ENCODE assay signal across 14 cellular contexts in genomic region chr14:54353694-54354093, GRCh38. TPM values are rescaled to one million over a fixed set of nuclear protein-coding genes. Genes with fewer than 3 reads are reported as not detected.
DNase-seq lines count a peak whose midpoint lies in the region; ATAC-seq and TF ChIP-seq lines count a peak whose summit lies in the region.
"Had no signal": no experiment of that assay in that cellular context is flagged by ENCODE, and none has a peak within 500 bp of the region (broad histone marks: within the 10 kb centered on the region; RNA-seq: fewer than 3 reads in every experiment).

No MANE protein-coding gene starts in this region.

- H3K4me1 ChIP-seq in SJCRH30 (peaks cover 8% of the 10 kb centered on the region), right lobe of liver (no peaks in the 10 kb centered on the region), smooth muscle cell (ENCODE audit: low read depth) (peaks cover 10% of the 10 kb centered on the region)

- no peaks in the 10 kb centered on the region for H3F3A ChIP-seq in smooth muscle cell (ENCODE audit: low read depth)

- no peak overlapping the region for H3K9ac ChIP-seq in smooth muscle cell (ENCODE audit: low read depth)

- H3K27me3 ChIP-seq in SJCRH30 (no peaks in the 10 kb centered on the region), right lobe of liver (no peaks in the 10 kb centered on the region), smooth muscle cell (ENCODE audit: low read depth) (no peaks in the 10 kb centered on the region)

- 50% methylated on average over 1 of the region's 2 CpGs for WGBS in right lobe of liver (ENCODE audit: insufficient coverage, low coverage, low lambda C conversion rate, missing lambda C conversion rate)
- WGBS in smooth muscle cell (ENCODE audit: low lambda C conversion rate): 76% methylated on average over 2 of the region's 2 CpGs

- no peaks in the 10 kb centered on the region for H3K79me2 ChIP-seq in smooth muscle cell (ENCODE audit: low read depth)

- peak; percentile 17 for DNase-seq in NCI-H748 (lab: John Stamatoyannopoulos, UW; ENCODE audit: unreplicated experiment)
- no peak for DNase-seq in NCI-H748 treated with DMSO at 0.1 percent for 48 hours (lab: John Stamatoyannopoulos, UW)
- no peak for DNase-seq in SJCRH30
- no peak for DNase-seq in right lobe of liver
- no peak for DNase-seq in smooth muscle cell (lab: John Stamatoyannopoulos, UW; ENCODE audit: unreplicated experiment)
- no peak for DNase-seq in occipital lobe (lab: John Stamatoyannopoulos, UW)
- DNase-seq: CD4-positive, alpha-beta T cell; DMS79 treated with DMSO at 0.1 percent for 48 hours; NCI-H1105; NCI-H2081; NCI-H774; PC-9 had no signal

- TF ChIP-seq POLR2A in right lobe of liver (IDR thresholded peaks at IDR 0.05): no peak

- peak overlapping the region; percentile 47 for H2AFZ ChIP-seq in smooth muscle cell (ENCODE audit: low read depth)
- H2AFZ ChIP-seq: PC-9 had no signal

- no peak for TF ChIP-seq CTCF in right lobe of liver (IDR thresholded peaks at IDR 0.05)
- TF ChIP-seq CTCF in smooth muscle cell (IDR thresholded peaks at IDR 0.05; ENCODE audit: borderline replicate concordance, insufficient read depth, poor library complexity, severe bottlenecking): no peak

- H3K4me2 ChIP-seq in smooth muscle cell: peak overlapping the region; percentile 66
- H3K4me2 ChIP-seq: PC-9 had no signal

- H3K9me3 ChIP-seq in SJCRH30 (replicated peaks) (no peaks in the 10 kb centered on the region), right lobe of liver (no peaks in the 10 kb centered on the region), smooth muscle cell (replicated peaks; ENCODE audit: low read depth) (no peaks in the 10 kb centered on the region)

- no peaks in the 10 kb centered on the region for H3K36me3 ChIP-seq in SJCRH30
- no peaks in the 10 kb centered on the region for H3K36me3 ChIP-seq in right lobe of liver
- H3K36me3 ChIP-seq in smooth muscle cell (ENCODE audit: low read depth): no peaks in the 10 kb centered on the region

- H3K4me3 ChIP-seq in SJCRH30: no peak overlapping the region
- no peak overlapping the region for H3K4me3 ChIP-seq in right lobe of liver
- no peak overlapping the region for H3K4me3 ChIP-seq in smooth muscle cell
- H3K4me3 ChIP-seq: PC-9 had no signal

- H3K27ac ChIP-seq in SJCRH30 (peak overlapping the region; percentile 43), right lobe of liver (peak overlapping the region in 1 of 3 donors; percentile 40), smooth muscle cell (ENCODE audit: low read depth) (no peak overlapping the region)
- H3K27ac ChIP-seq: PC-9 had no signal

- no peaks in the 10 kb centered on the region for H4K20me1 ChIP-seq in smooth muscle cell (ENCODE audit: low read depth)

- intact Hi-C loops in right lobe of liver (cut with DNase I): no loop called here

- ATAC-seq in right lobe of liver (peak in 3 of 4 donors; percentile 26 to 34 (median 29)), GM18520 (IDR thresholded peaks at IDR 0.05; ENCODE audit: unreplicated experiment) (no peak), HG02571 (IDR thresholded peaks at IDR 0.05; ENCODE audit: unreplicated experiment) (no peak)

RNA-seq across cellular contexts. Expression of gene CDKN3, which starts 43.1 kb away (rescaled TPM):
- total RNA-seq in SJCRH30 (2014; rRNA removed; shearing (Covaris generic)): 33.4 and 47.3 TPM in 2 replicates
- total RNA-seq in right lobe of liver (1 to 10 TPM in 3 of 6 experiments, under 1 TPM in 2, not detected in 1; 0.59 to 7.3 (median 2.4) TPM), smooth muscle cell (15.4 and 22.1 TPM in 2 replicates), occipital lobe (4.1 TPM)
- polyA plus RNA-seq in smooth muscle cell: 18.6 and 20.1 TPM in 2 replicates

Comparison
In these comparisons a context has a peak if more than half of its experiments do, and no peak if none do; other contexts are left out.
1. ATAC-seq: peak in right lobe of liver (3 of 4); none in GM18520 (single experiment) and HG02571 (single experiment).